Comparison of ENCODE assay signal across 18 cellular contexts in genomic region chr11:75858613-75859012, GRCh38. TPM values are rescaled to one million over a fixed set of nuclear protein-coding genes. Genes with fewer than 3 reads are reported as not detected.
DNase-seq lines count a peak whose midpoint lies in the region; ATAC-seq, FAIRE-seq and TF ChIP-seq lines count a peak whose summit lies in the region.
"Had no signal": no experiment of that assay in that cellular context is flagged by ENCODE, and none has a peak within 500 bp of the region (broad histone marks: within the 10 kb centered on the region; RNA-seq: fewer than 3 reads in every experiment).

No MANE protein-coding gene starts in this region.

- peak overlapping the region; percentile 55 for H3K27ac Mint-ChIP-seq in activated T-cell treated with anti-CD3 and anti-CD28 coated beads, Interleukin-2, amount 50 U/mL, for 72 hours
- H3K27ac Mint-ChIP-seq in astrocyte (ENCODE audit: unreplicated experiment) (no peak overlapping the region), type B pancreatic cell (peak overlapping the region; percentile 22)
- no peak overlapping the region for H3K27ac Mint-ChIP-seq in naive thymus-derived CD8-positive, alpha-beta T cell
- H3K27ac Mint-ChIP-seq: activated CD4-positive, alpha-beta T cell treated with anti-CD3 and anti-CD28 coated beads, Interleukin-2, amount 10 ng/mL, durations not matched to agents 24 days and 14 days; IgD-negative memory B cell; T-helper 1 cell treated with Interleukin-12 subunit alpha and Interleukin-12 subunit beta and Interleukin-4 antibody, amounts not matched to agents 30 μg/mL and 1 μg/mL, for 36 hours had no signal

- no peak overlapping the region for H3K4me3 ChIP-seq in astrocyte (ENCODE audit: insufficient read depth, low read depth, low read length)

- peaks cover 3% of the 10 kb centered on the region for H3K79me2 ChIP-seq in astrocyte (ENCODE audit: insufficient read depth, low read length)

- H3K36me3 Mint-ChIP-seq in activated T-cell treated with anti-CD3 and anti-CD28 coated beads, Interleukin-2, amount 50 U/mL, for 72 hours (ENCODE audit: insufficient read depth in 2 of 2) = peaks cover 2% of the 10 kb centered on the region in 2 donors
- H3K36me3 Mint-ChIP-seq in astrocyte (ENCODE audit: low read depth, unreplicated experiment) (no peaks in the 10 kb centered on the region), type B pancreatic cell (peaks cover 21% of the 10 kb centered on the region)
- peaks cover 2 to 35% (median 7%) of the 10 kb centered on the region in 3 donors for H3K36me3 Mint-ChIP-seq in naive thymus-derived CD8-positive, alpha-beta T cell

- no peaks in the 10 kb centered on the region for H3K27me3 Mint-ChIP-seq in activated T-cell treated with anti-CD3 and anti-CD28 coated beads, Interleukin-2, amount 50 U/mL, for 72 hours (ENCODE audit: low read depth)
- H3K27me3 Mint-ChIP-seq in astrocyte (ENCODE audit: low read depth, unreplicated experiment) = no peaks in the 10 kb centered on the region
- no peaks in the 10 kb centered on the region for H3K27me3 Mint-ChIP-seq in type B pancreatic cell
- no peaks in the 10 kb centered on the region for H3K27me3 Mint-ChIP-seq in naive thymus-derived CD8-positive, alpha-beta T cell
- H3K27me3 Mint-ChIP-seq: activated CD4-positive, alpha-beta T cell treated with anti-CD3 and anti-CD28 coated beads, Interleukin-2, amount 10 ng/mL, durations not matched to agents 24 days and 14 days; IgD-negative memory B cell had no signal

- H3K4me1 ChIP-seq in astrocyte (ENCODE audit: insufficient read depth, low read length) = no peaks in the 10 kb centered on the region

- peak; percentile 58 for FAIRE-seq in astrocyte (lab: Jason Lieb, UNC)
- FAIRE-seq: H54, kidney, urothelium cell line had no signal

- H3K4me2 ChIP-seq in astrocyte (ENCODE audit: low read length) = no peak overlapping the region

- H3K4me1 Mint-ChIP-seq in activated T-cell treated with anti-CD3 and anti-CD28 coated beads, Interleukin-2, amount 50 U/mL, for 72 hours (ENCODE audit: low read depth) = no peaks in the 10 kb centered on the region
- H3K4me1 Mint-ChIP-seq in astrocyte (ENCODE audit: low read depth, unreplicated experiment) (peaks cover 7% of the 10 kb centered on the region), type B pancreatic cell (ENCODE audit: unreplicated experiment) (peaks cover 7% of the 10 kb centered on the region)
- H3K4me1 Mint-ChIP-seq in naive thymus-derived CD8-positive, alpha-beta T cell = peaks cover 11 to 27% (median 13%) of the 10 kb centered on the region in 4 donors

- DNase-seq in activated T-cell treated with anti-CD3 and anti-CD28 coated beads, Interleukin-2, amount 50 U/mL, for 72 hours = no peak
- DNase-seq in activated T-cell treated with anti-CD3 and anti-CD28 coated beads for 4 hours (no peak), astrocyte (ENCODE audit: low read depth) (peak; percentile 63), hepatic stellate cell (ENCODE audit: low spot score) (peak; percentile 34), type B pancreatic cell (ENCODE audit: extremely low spot score, unreplicated experiment) (no peak)
- no peak for DNase-seq in naive thymus-derived CD8-positive, alpha-beta T cell
- DNase-seq: activated CD4-positive, alpha-beta T cell treated with anti-CD3 and anti-CD28 coated beads, Interleukin-2, amount 10 ng/mL, durations not matched to agents 24 days and 14 days; activated gamma-delta T cell; DMS53; kidney; stimulated activated CD4-positive, alpha-beta T cell treated with anti-CD3 and anti-CD28 coated beads, Interleukin-15, amount 100 ng/mL, for 24 hours had no signal

- no peak for TF ChIP-seq POLR2A in GM18505 (IDR thresholded peaks at IDR 0.05; ENCODE audit: borderline replicate concordance, extremely low read depth, insufficient read depth, insufficient read length)

- H3K9me3 ChIP-seq in astrocyte (ENCODE audit: insufficient read depth, low read depth, low read length) = no peaks in the 10 kb centered on the region

- peaks cover 5% of the 10 kb centered on the region for H4K20me1 ChIP-seq in astrocyte (ENCODE audit: insufficient read depth, low read length)

- H2AFZ ChIP-seq in astrocyte (ENCODE audit: low read depth, low read length) = no peak overlapping the region

- no peak overlapping the region for H3K4me3 Mint-ChIP-seq in activated T-cell treated with anti-CD3 and anti-CD28 coated beads, Interleukin-2, amount 50 U/mL, for 72 hours
- H3K4me3 Mint-ChIP-seq in astrocyte (ENCODE audit: unreplicated experiment) (no peak overlapping the region), type B pancreatic cell (peak overlapping the region; percentile 4)
- no peak overlapping the region for H3K4me3 Mint-ChIP-seq in naive thymus-derived CD8-positive, alpha-beta T cell
- H3K4me3 Mint-ChIP-seq: activated CD4-positive, alpha-beta T cell treated with anti-CD3 and anti-CD28 coated beads, Interleukin-2, amount 10 ng/mL, durations not matched to agents 24 days and 14 days; T-helper 1 cell treated with Interleukin-12 subunit alpha and Interleukin-12 subunit beta and Interleukin-4 antibody, amounts not matched to agents 30 μg/mL and 1 μg/mL, for 36 hours had no signal

- H3K9ac ChIP-seq in astrocyte (ENCODE audit: low read length) = no peak overlapping the region

- TF ChIP-seq CTCF in astrocyte (IDR thresholded peaks at IDR 0.05; ENCODE audit: insufficient read depth, low read depth, low read length) = no peak
- TF ChIP-seq CTCF in type B pancreatic cell (conservative IDR thresholded peaks at IDR 0.05) = no peak

- no peaks in the 10 kb centered on the region for H3K9me3 Mint-ChIP-seq in activated T-cell treated with anti-CD3 and anti-CD28 coated beads, Interleukin-2, amount 50 U/mL, for 72 hours
- no peaks in the 10 kb centered on the region for H3K9me3 Mint-ChIP-seq in astrocyte (ENCODE audit: unreplicated experiment)
- H3K9me3 Mint-ChIP-seq in type B pancreatic cell = peaks cover 11% of the 10 kb centered on the region
- no peaks in the 10 kb centered on the region for H3K9me3 Mint-ChIP-seq in naive thymus-derived CD8-positive, alpha-beta T cell
- H3K9me3 Mint-ChIP-seq: activated CD4-positive, alpha-beta T cell treated with anti-CD3 and anti-CD28 coated beads, Interleukin-2, amount 10 ng/mL, durations not matched to agents 24 days and 14 days; IgD-negative memory B cell; T-helper 1 cell treated with Interleukin-12 subunit alpha and Interleukin-12 subunit beta and Interleukin-4 antibody, amounts not matched to agents 30 μg/mL and 1 μg/mL, for 36 hours had no signal

- no peak for ATAC-seq in activated T-cell treated with anti-CD3 and anti-CD28 coated beads, Interleukin-2, amount 50 U/mL, for 72 hours (replicated peaks in 1 of 2)
- ATAC-seq in naive thymus-derived CD8-positive, alpha-beta T cell = no peak
- ATAC-seq in HG02852 (IDR thresholded peaks at IDR 0.05; ENCODE audit: unreplicated experiment) (no peak), GM18505 (IDR thresholded peaks at IDR 0.05; ENCODE audit: unreplicated experiment) (no peak)
- ATAC-seq: foreskin keratinocyte had no signal

- no peaks in the 10 kb centered on the region for H3K36me3 ChIP-seq in astrocyte (ENCODE audit: insufficient read depth, low read length)

- H3K27me3 ChIP-seq in astrocyte (ENCODE audit: insufficient read depth, low read length) = no peaks in the 10 kb centered on the region
- H3K27me3 ChIP-seq: foreskin keratinocyte had no signal

- no peak overlapping the region for H3K27ac ChIP-seq in astrocyte (ENCODE audit: low read depth, low read length)
- H3K27ac ChIP-seq: foreskin keratinocyte had no signal

- POLR2A ChIA-PET in naive thymus-derived CD8-positive, alpha-beta T cell (lab: Charles Lee) = no interaction called here

RNA-seq across cellular contexts. Expression of gene UVRAG, which starts 43.6 kb away (rescaled TPM):
- total RNA-seq in activated T-cell treated with anti-CD3 and anti-CD28 coated beads, Interleukin-2, amount 50 U/mL, for 72 hours = 10 to 100 TPM; 18.6 to 20.7 TPM
- total RNA-seq in astrocyte (14.5 and 15.3 TPM in 2 replicates), type B pancreatic cell (ENCODE audit: low replicate concordance) (20.7 and 29.5 TPM in 2 replicates)
- total RNA-seq in naive thymus-derived CD8-positive, alpha-beta T cell = 10 to 100 TPM; 20.2 to 22.3 TPM
- polyA plus RNA-seq in naive thymus-derived CD8-positive, alpha-beta T cell = 10 to 100 TPM in 2 of 3 donors, 1 to 10 TPM in 1; 8.9 to 12.6 (median 10.4) TPM

Comparison
In these comparisons a context has a peak if more than half of its experiments do, and no peak if none do; other contexts are left out.
1. DNase-seq: peak in astrocyte (single experiment) and hepatic stellate cell (single experiment); none in activated T-cell treated with anti-CD3 and anti-CD28 coated beads, Interleukin-2, amount 50 U/mL, for 72 hours (0 of 2), activated T-cell treated with anti-CD3 and anti-CD28 coated beads for 4 hours (single experiment), type B pancreatic cell (single experiment) and naive thymus-derived CD8-positive, alpha-beta T cell (0 of 10).
2. H3K27ac Mint-ChIP-seq: peak in activated T-cell treated with anti-CD3 and anti-CD28 coated beads, Interleukin-2, amount 50 U/mL, for 72 hours (single experiment) and type B pancreatic cell (single experiment); none in astrocyte (single experiment) and naive thymus-derived CD8-positive, alpha-beta T cell (0 of 10).